ENCODE assay signal across 1 cellular context in the genomic region with DNA sequence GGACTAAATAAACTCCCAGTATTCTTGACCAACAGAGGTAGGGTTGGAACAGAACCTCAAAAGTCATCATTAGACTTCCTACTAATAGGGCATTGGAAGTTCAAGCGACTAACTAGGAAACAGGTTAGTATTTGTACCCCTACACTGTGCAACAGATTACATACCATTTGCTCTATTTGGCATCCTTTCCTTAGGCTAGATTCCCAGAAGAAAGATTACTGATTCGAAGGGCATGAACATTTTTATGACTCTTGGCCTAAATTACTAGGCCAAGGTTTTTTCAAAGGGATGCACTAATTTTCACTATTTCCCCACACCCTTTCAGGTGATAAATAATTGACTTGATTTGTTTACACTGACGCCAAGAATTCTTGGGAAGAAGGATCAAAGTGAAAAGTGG.
TF ChIP-seq lines count a peak whose summit lies in the region.

No MANE protein-coding gene starts in this region.

TF ChIP-seq in IMR-90, 13 proteins besides CTCF, POLR2A, EP300 and RAD21 (continued from another document):
- TF ChIP-seq, protein P1, sequence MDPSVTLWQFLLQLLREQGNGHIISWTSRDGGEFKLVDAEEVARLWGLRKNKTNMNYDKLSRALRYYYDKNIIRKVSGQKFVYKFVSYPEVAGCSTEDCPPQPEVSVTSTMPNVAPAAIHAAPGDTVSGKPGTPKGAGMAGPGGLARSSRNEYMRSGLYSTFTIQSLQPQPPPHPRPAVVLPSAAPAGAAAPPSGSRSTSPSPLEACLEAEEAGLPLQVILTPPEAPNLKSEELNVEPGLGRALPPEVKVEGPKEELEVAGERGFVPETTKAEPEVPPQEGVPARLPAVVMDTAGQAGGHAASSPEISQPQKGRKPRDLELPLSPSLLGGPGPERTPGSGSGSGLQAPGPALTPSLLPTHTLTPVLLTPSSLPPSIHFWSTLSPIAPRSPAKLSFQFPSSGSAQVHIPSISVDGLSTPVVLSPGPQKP (IDR thresholded peaks at IDR 0.05; ENCODE audit: borderline replicate concordance, low read depth, low read length) = no peak
- no peak for TF ChIP-seq RFX5 (IDR thresholded peaks at IDR 0.05; ENCODE audit: low read depth, low read length)
